In genomic region chr6:170040115-170040500, GRCh38 we compare ENCODE assay signal across 25 cellular contexts.
"Had no signal": no experiment of that assay in that cellular context is flagged by ENCODE, and none has a peak within 500 bp of the region (broad histone marks: within the 10 kb centered on the region; RNA-seq: fewer than 3 reads in every experiment).

No MANE protein-coding gene starts in this region.

- H3K4me3 Mint-ChIP-seq: effector memory CD8-positive, alpha-beta T cell; immature natural killer cell; naive thymus-derived CD8-positive, alpha-beta T cell had no signal

- H3K27ac Mint-ChIP-seq: effector memory CD8-positive, alpha-beta T cell; immature natural killer cell had no signal

- H3K9me3 ChIP-seq: esophagus squamous epithelium, prostate gland, upper lobe of left lung, uterus had no signal

- H3K4me1 ChIP-seq: parathyroid adenoma, prostate gland, tibial nerve, uterus had no signal

- H3K4me3 ChIP-seq: esophagus squamous epithelium, prostate gland, thoracic aorta, tibial nerve, upper lobe of left lung, uterus had no signal

- DNase-seq: cortex of kidney; effector memory CD8-positive, alpha-beta T cell; erythroblast; esophagus squamous epithelium; foreskin melanocyte; hypothalamus; immature natural killer cell; islet precursor cell; mammary epithelial cell; mesendoderm; small intestine; stimulated activated CD4-positive, alpha-beta T cell treated with anti-CD3 and anti-CD28 coated beads, Interleukin-12 subunit alpha, Interleukin-12 subunit beta, amount 100 ng/mL, for 4 hours; stimulated activated CD4-positive, alpha-beta T cell treated with anti-CD3 and anti-CD28 coated beads, Interleukin-1b, Interleukin-23, amount 100 ng/mL, for 48 hours; stimulated activated CD4-positive, alpha-beta T cell treated with anti-CD3 and anti-CD28 coated beads, Interleukin-4, amount 100 ng/mL, for 1 hour; stimulated activated CD8-positive, alpha-beta memory T cell treated with anti-CD3 and anti-CD28 coated beads, Interleukin-4, amount 100 ng/mL, for 48 hours; stimulated activated naive CD8-positive, alpha-beta T cell treated with anti-CD3 and anti-CD28 coated beads, Interleukin-15, Interleukin-2, amounts not matched to agents 100 U/mL and 50 U/mL, for 24 hours; substantia nigra had no signal

- H3K27me3 ChIP-seq: tibial nerve, upper lobe of left lung, uterus had no signal

- ATAC-seq: effector memory CD8-positive, alpha-beta T cell; naive thymus-derived CD8-positive, alpha-beta T cell; right cardiac atrium; stimulated activated naive CD8-positive, alpha-beta T cell treated with anti-CD3 and anti-CD28 coated beads, Interleukin-15, Interleukin-2, amounts not matched to agents 100 U/mL and 50 U/mL, for 24 hours had no signal

- H2AFZ ChIP-seq: parathyroid adenoma had no signal

- H3K9ac ChIP-seq: parathyroid adenoma had no signal

- H3K36me3 ChIP-seq: esophagus squamous epithelium, prostate gland, thoracic aorta, tibial nerve, upper lobe of left lung, uterus had no signal

- H3K27ac ChIP-seq: esophagus squamous epithelium, parathyroid adenoma, prostate gland, thoracic aorta, tibial nerve, upper lobe of left lung, uterus had no signal

- H3K4me1 Mint-ChIP-seq: immature natural killer cell had no signal

- H3K79me2 ChIP-seq: parathyroid adenoma had no signal
